ENCODE assay signal across 8 cellular contexts in the genomic region with DNA sequence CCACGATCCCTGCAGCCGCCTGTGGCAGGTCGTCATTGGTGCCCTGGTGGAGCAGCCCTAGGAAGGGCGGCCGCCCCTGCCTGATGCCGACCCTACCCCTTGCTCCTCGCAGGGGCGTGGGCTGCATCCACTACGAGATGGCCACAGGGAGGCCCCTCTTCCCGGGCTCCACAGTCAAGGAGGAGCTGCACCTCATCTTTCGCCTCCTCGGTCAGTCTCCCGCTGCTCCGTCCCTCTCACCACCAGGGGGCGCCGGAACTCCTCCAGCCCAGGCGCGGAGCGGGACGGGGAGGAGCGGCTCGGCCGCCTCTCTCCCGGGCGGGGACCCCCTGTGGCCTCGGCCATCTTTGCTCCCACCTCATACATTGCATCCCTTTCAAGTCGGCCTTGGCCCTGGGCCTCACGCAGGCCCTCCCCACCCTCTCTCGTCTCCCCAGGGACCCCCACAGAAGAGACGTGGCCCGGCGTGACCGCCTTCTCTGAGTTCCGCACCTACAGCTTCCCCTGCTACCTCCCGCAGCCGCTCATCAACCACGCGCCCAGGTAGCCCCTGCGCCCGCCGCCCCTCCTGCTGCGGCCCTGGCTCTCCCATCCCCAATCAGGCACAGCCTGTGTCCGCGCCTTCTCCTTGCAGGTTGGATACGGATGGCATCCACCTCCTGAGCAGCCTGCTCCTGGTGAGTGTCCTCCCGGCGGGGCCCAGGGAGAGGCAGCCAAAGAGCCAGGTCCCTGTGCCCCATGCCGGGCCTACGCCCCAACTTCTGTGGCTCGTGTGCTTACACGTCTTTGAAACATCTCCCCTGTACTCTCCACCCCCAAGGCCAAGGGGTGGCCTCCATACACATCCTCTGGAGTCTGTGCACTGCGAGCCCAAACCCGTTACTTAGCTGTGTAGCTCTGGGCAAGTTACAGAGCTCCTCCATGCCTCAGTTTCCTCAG. TPM values are rescaled to one million over a fixed set of nuclear protein-coding genes. Genes with fewer than 3 reads are reported as not detected.
A peak's percentile ranks its signal among the peaks of the same experiment; 100 is the strongest.
DNase-seq lines count a peak whose midpoint lies in the region; ATAC-seq and TF ChIP-seq lines count a peak whose summit lies in the region.

No MANE protein-coding gene starts in this region.

- 39 to 41% methylated on average over 52 to 53 of the region's 53 CpGs for WGBS in heart right ventricle, 2 donors
- 30 to 37% (median 32%) methylated on average over 43 to 53 of the region's 53 CpGs for WGBS in psoas muscle, 3 donors

- intact Hi-C loops in heart right ventricle (cut with DNase I) (loop anchor here (1.0 to 5.0 kb wide), 10 partner anchors 38 to 132 kb away; a partner anchor contains a TSS), psoas muscle (cut with DNase I) (loop anchor here (2.0 to 10.0 kb wide), 3 partner anchors 128 to 254 kb away; no protein-coding TSS in a partner anchor)

- H3K27me3 Mint-ChIP-seq in activated naive CD8-positive, alpha-beta T cell treated with anti-CD3 and anti-CD28 coated beads, Interleukin-2, amount 10 ng/mL, durations not matched to agents 7 days and 5 days, result no peaks in the 10 kb centered on the region

- H3K27ac Mint-ChIP-seq in activated naive CD8-positive, alpha-beta T cell treated with anti-CD3 and anti-CD28 coated beads, Interleukin-2, amount 10 ng/mL, durations not matched to agents 7 days and 5 days, result no peak overlapping the region

- H3K36me3 ChIP-seq in heart right ventricle, result peaks cover 0 to 67% (median 5%) of the 10 kb centered on the region in 9 donors
- H3K36me3 ChIP-seq in psoas muscle (ENCODE audit: insufficient read depth in 1 of 2, low read depth in 1 of 2), result no peaks in the 10 kb centered on the region

- peak overlapping the region in 3 of 10 donors; percentile 11 to 47 (median 44) for H3K27ac ChIP-seq in heart right ventricle
- H3K27ac ChIP-seq in psoas muscle, result no peak overlapping the region

- H3K4me1 ChIP-seq in heart right ventricle (peaks cover 11 to 41% (median 22%) of the 10 kb centered on the region in 9 donors), psoas muscle (no peaks in the 10 kb centered on the region)

- DNase-seq in NCI-H146 (lab: John Stamatoyannopoulos, UW) (peak; percentile 47), NCI-H146 treated with DMSO at 0.1 percent for 48 hours (lab: John Stamatoyannopoulos, UW; ENCODE audit: unreplicated experiment) (no peak), Kasumi-1 (lab: John Stamatoyannopoulos, UW) (peak; percentile 62 to 70), SW480 (ENCODE audit: low spot score) (peak; percentile 32), heart right ventricle (peak; percentile 82 to 85), psoas muscle (peak; percentile 85 to 90), ureter (ENCODE audit: low spot score) (peak; percentile 85)
- peak; percentile 91 for DNase-seq in activated naive CD8-positive, alpha-beta T cell treated with anti-CD3 and anti-CD28 coated beads, Interleukin-2, amount 10 ng/mL, durations not matched to agents 7 days and 5 days

- H3K27me3 ChIP-seq in heart right ventricle (no peaks in the 10 kb centered on the region), psoas muscle (ENCODE audit: insufficient read depth in 3 of 3, low read length in 2 of 3) (no peaks in the 10 kb centered on the region)

- H3K9me3 Mint-ChIP-seq in activated naive CD8-positive, alpha-beta T cell treated with anti-CD3 and anti-CD28 coated beads, Interleukin-2, amount 10 ng/mL, durations not matched to agents 7 days and 5 days, result no peaks in the 10 kb centered on the region

- peak; percentile 89 to 99 (median 95) for TF ChIP-seq CTCF in heart right ventricle (IDR thresholded peaks at IDR 0.05)
- peak; percentile 91 for TF ChIP-seq CTCF in psoas muscle (IDR thresholded peaks at IDR 0.05)

- H3K4me3 ChIP-seq in heart right ventricle, result peak overlapping the region in 9 of 10 donors; percentile 9 to 50 (median 46)
- peak overlapping the region; percentile 55 for H3K4me3 ChIP-seq in psoas muscle

- H3K4me1 Mint-ChIP-seq in activated naive CD8-positive, alpha-beta T cell treated with anti-CD3 and anti-CD28 coated beads, Interleukin-2, amount 10 ng/mL, durations not matched to agents 7 days and 5 days, result no peaks in the 10 kb centered on the region

- POLR2A ChIA-PET in activated naive CD8-positive, alpha-beta T cell treated with anti-CD3 and anti-CD28 coated beads, Interleukin-2, amount 10 ng/mL, durations not matched to agents 7 days and 5 days (lab: Charles Lee), result interaction anchor here (0.6 kb wide), 2 partner anchors 103 to 129 kb away, joined by 3 to 6 read pairs; no protein-coding TSS in a partner anchor

- H3K9me3 ChIP-seq in heart right ventricle (no peaks in the 10 kb centered on the region), psoas muscle (no peaks in the 10 kb centered on the region)

- H3K4me3 Mint-ChIP-seq in activated naive CD8-positive, alpha-beta T cell treated with anti-CD3 and anti-CD28 coated beads, Interleukin-2, amount 10 ng/mL, durations not matched to agents 7 days and 5 days, result peak overlapping the region; percentile 57

- no peaks in the 10 kb centered on the region for H3K36me3 Mint-ChIP-seq in activated naive CD8-positive, alpha-beta T cell treated with anti-CD3 and anti-CD28 coated beads, Interleukin-2, amount 10 ng/mL, durations not matched to agents 7 days and 5 days

- peak; percentile 84 for ATAC-seq in activated naive CD8-positive, alpha-beta T cell treated with anti-CD3 and anti-CD28 coated beads, Interleukin-2, amount 10 ng/mL, durations not matched to agents 7 days and 5 days (ENCODE audit: low read depth)
- peak; percentile 57 to 85 (median 79) for ATAC-seq in heart right ventricle
- ATAC-seq in psoas muscle, result peak; percentile 78 to 90 (median 80)

RNA-seq across cellular contexts. Expression of a gene that starts 24.7 kb away (rescaled TPM):
- total RNA-seq in activated naive CD8-positive, alpha-beta T cell treated with anti-CD3 and anti-CD28 coated beads, Interleukin-2, amount 10 ng/mL, durations not matched to agents 7 days and 5 days, result 1 to 10 TPM; 7.4 to 9.9 TPM
- total RNA-seq in heart right ventricle (100 to 1,000 TPM; 122 to 199 (median 164) TPM), psoas muscle (10 to 100 TPM in 1 of 4 donors, 1 to 10 TPM in 3; 3.9 to 11.9 (median 6.0) TPM), ureter (28.6 TPM)
- polyA plus RNA-seq in heart right ventricle (100 to 1,000 TPM in 1 of 2 donors, 10 to 100 TPM in 1; 41.4 to 156 TPM), psoas muscle (1 to 10 TPM; 1.5 to 2.1 (median 1.6) TPM)
